8 cellular contexts compared by ENCODE assay signal in the genomic region with DNA sequence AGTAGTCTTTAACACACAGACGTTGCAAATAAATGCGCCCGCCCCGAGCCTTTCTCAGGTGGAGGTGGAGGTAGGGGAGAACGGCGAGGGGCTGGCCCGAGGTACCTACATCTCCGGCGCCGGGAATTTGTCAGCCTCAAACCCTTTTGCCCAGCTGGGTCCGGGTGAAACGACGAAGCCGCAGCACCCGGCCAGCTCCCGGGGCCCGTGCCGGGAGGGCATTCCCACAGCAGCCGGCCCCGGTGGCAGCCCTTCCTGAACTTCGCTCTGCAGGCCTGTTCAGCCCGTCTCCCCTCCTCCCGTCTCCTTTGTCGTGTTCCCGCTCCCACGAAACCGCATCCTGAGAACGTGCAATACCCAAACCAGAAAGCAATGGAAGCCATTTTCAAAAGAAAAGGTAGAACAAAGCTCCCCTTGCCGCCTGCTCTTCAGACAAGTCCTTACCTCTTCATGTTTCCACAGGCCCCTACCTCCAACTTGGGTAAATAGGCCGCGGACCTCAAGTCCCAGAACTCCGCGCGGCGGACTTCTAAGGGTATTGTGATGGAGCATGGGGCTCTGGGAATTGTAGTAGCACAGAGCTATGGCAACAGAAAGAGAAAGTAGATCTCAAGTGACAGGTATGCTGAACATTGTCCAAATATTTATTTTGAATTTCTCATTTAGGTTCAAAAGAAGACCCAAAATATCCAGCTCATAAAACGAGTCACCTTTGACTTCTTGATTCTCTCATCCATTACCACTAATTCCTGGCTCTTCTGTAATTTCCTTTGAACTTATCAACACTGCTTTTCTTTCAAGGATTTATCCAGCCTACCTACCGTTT. TPM values are rescaled to one million over a fixed set of nuclear protein-coding genes. Genes with fewer than 3 reads are reported as not detected.
DNase-seq lines count a peak whose midpoint lies in the region; ATAC-seq and TF ChIP-seq lines count a peak whose summit lies in the region.

A gene (minus strand): TSS at position 501 of the 826 bp plus-strand sequence. CDS start 49 bp downstream, at position 452.

- H3K9me2 ChIP-seq in GM23248 (ENCODE audit: insufficient read depth) = no peaks in the 10 kb centered on the region

- peak within 1 kb of the TSS; percentile 94 for H3K9ac ChIP-seq in GM23248

- POLR2A ChIA-PET in RWPE1 (lab: Yijun Ruan, JAX; ENCODE audit: low non-redundant PET) = no interaction called here
- POLR2A ChIA-PET in naive thymus-derived CD4-positive, alpha-beta T cell (lab: Charles Lee) = interaction anchor here (0.8 to 1.2 kb wide), 2 partner anchors 21 to 178 kb away, joined by 3 to 4 read pairs; no protein-coding TSS in a partner anchor

- H3K36me3 ChIP-seq in GM23248 (ENCODE audit: low read depth) (peaks cover 16% of the 10 kb centered on the region; the same call in 1 of the 2 replicates), KOPT-K1 (ENCODE audit: insufficient read depth, low read length) (peaks cover 35% of the 10 kb centered on the region)
- H3K36me3 ChIP-seq in naive thymus-derived CD4-positive, alpha-beta T cell (ENCODE audit: control insufficient read depth in 2 of 3, insufficient read depth in 3 of 3, low read length in 3 of 3) = peaks cover 4 to 22% (median 14%) of the 10 kb centered on the region in 3 experiments

- TF ChIP-seq CTCF in RWPE1 (conservative IDR thresholded peaks at IDR 0.05; ENCODE audit: low read depth) = no peak

- peak within 1 kb of the TSS; percentile 97 for H3K4me3 ChIP-seq in GM23248
- H3K4me3 ChIP-seq in naive thymus-derived CD4-positive, alpha-beta T cell (ENCODE audit: low read length) = peak within 1 kb of the TSS; percentile 60

- DNase-seq in DMS79 (lab: John Stamatoyannopoulos, UW) (peak; percentile 87), GM23248 (peak; percentile 81), RWPE1 (ENCODE audit: low spot score) (peak; percentile 52), fibroblast of peridontal ligament (ENCODE audit: extremely low read depth) (peak; percentile 80)
- DNase-seq in activated T-helper 1 cell treated with anti-CD3 and anti-CD28 coated beads, Interleukin-2, amount 50 U/mL, for 16 hours (ENCODE audit: low read depth in 1 of 2, low spot score in 1 of 2) = peak; percentile 26 to 44
- DNase-seq in naive thymus-derived CD4-positive, alpha-beta T cell = peak; percentile 41 to 84 (median 73)
- DNase-seq in stimulated activated naive CD4-positive, alpha-beta T cell (lab: John Stamatoyannopoulos, UW) = peak; percentile 56 to 77 (median 68)

- H3K36me3 Mint-ChIP-seq in naive thymus-derived CD4-positive, alpha-beta T cell = peaks cover 14 to 27% (median 21%) of the 10 kb centered on the region in 5 donors

- H3K4me1 Mint-ChIP-seq in naive thymus-derived CD4-positive, alpha-beta T cell = peaks cover 21 to 51% (median 36%) of the 10 kb centered on the region in 7 donors

- WGBS in GM23248 (ENCODE audit: low coverage in 1 of 2, low lambda C conversion rate in 2 of 2, missing lambda C conversion rate in 2 of 2), 2 experiments = 0 to 2% methylated on average over 15 to 20 of the region's 37 CpGs

- peak within 1 kb of the TSS; percentile 89 to 99 (median 97) for H3K27ac Mint-ChIP-seq in naive thymus-derived CD4-positive, alpha-beta T cell

- H3K4me2 ChIP-seq in GM23248 (ENCODE audit: unreplicated experiment) = peak within 1 kb of the TSS; percentile 77

- peaks cover 0 to 1% (median 0%) of the 10 kb centered on the region in 11 donors for H3K9me3 Mint-ChIP-seq in naive thymus-derived CD4-positive, alpha-beta T cell

- H3K4me3 Mint-ChIP-seq in naive thymus-derived CD4-positive, alpha-beta T cell = peak within 1 kb of the TSS; percentile 90 to 100 (median 99)

- H3F3A ChIP-seq in GM23248 (ENCODE audit: insufficient read depth) = no peaks in the 10 kb centered on the region

- intact Hi-C loops in naive thymus-derived CD4-positive, alpha-beta T cell (cut with micrococcal nuclease) = loop anchor here (1.0 to 10.0 kb wide), 8 partner anchors 36 to 973 kb away; a partner anchor contains a TSS

- ATAC-seq in naive thymus-derived CD4-positive, alpha-beta T cell = peak; percentile 100

- CTCF ChIA-PET in RWPE1 (lab: Yijun Ruan, JAX) = no interaction called here
- CTCF ChIA-PET in naive thymus-derived CD4-positive, alpha-beta T cell (lab: Charles Lee) = no interaction called here

- no peaks in the 10 kb centered on the region for H3K9me3 ChIP-seq in GM23248 (ENCODE audit: low read depth)
- H3K9me3 ChIP-seq in KOPT-K1 (ENCODE audit: insufficient read depth, low read length, poor library complexity, severe bottlenecking) = no peaks in the 10 kb centered on the region
- H3K9me3 ChIP-seq in naive thymus-derived CD4-positive, alpha-beta T cell (ENCODE audit: control insufficient read depth in 2 of 3, low read length in 3 of 3) = no peaks in the 10 kb centered on the region

- in situ Hi-C loops in GM23248 (cut with MboI) = no loop called here

- no peaks in the 10 kb centered on the region for H3K27me3 ChIP-seq in GM23248 (replicated peaks; ENCODE audit: insufficient read depth)
- no peaks in the 10 kb centered on the region for H3K27me3 ChIP-seq in naive thymus-derived CD4-positive, alpha-beta T cell (ENCODE audit: control insufficient read depth in 2 of 2, insufficient read depth in 2 of 2, low read length in 2 of 2)

- peaks cover 11% of the 10 kb centered on the region for H3K4me1 ChIP-seq in GM23248 (ENCODE audit: insufficient read depth)
- peaks cover 0 to 13% of the 10 kb centered on the region in 2 donors for H3K4me1 ChIP-seq in naive thymus-derived CD4-positive, alpha-beta T cell (ENCODE audit: control insufficient read depth in 2 of 2, insufficient read depth in 2 of 2, low read length in 2 of 2)

- peak within 1 kb of the TSS; percentile 97 for H2AFZ ChIP-seq in GM23248

- no peaks in the 10 kb centered on the region for H4K20me1 ChIP-seq in GM23248 (ENCODE audit: insufficient read depth)

- H3K27me3 Mint-ChIP-seq in naive thymus-derived CD4-positive, alpha-beta T cell = no peaks in the 10 kb centered on the region

- H3K27ac ChIP-seq in GM23248 (peak within 1 kb of the TSS; percentile 41), KOPT-K1 (ENCODE audit: low read depth, low read length, poor library complexity, severe bottlenecking) (peak within 1 kb of the TSS; percentile 72), RWPE1 (peak within 1 kb of the TSS; percentile 73)
- peak within 1 kb of the TSS; percentile 80 for H3K27ac ChIP-seq in naive thymus-derived CD4-positive, alpha-beta T cell (ENCODE audit: low read depth, low read length)

- H3K79me2 ChIP-seq in GM23248 (ENCODE audit: insufficient read depth) = peaks cover 19% of the 10 kb centered on the region

RNA-seq across cellular contexts. Expression of the gene that starts here (rescaled TPM):
- 4.9 and 23.3 TPM in 2 replicates for total RNA-seq in GM23248 (2014; rRNA removed; shearing (Covaris generic))
- 12.2 and 12.7 TPM in 2 replicates for polyA plus RNA-seq in GM23248 (2016; fragmentation: Nextera tagmentation; extraction: Ambion mirVana)
- 10 to 100 TPM; 11.5 to 31.3 (median 16.6) TPM for total RNA-seq in naive thymus-derived CD4-positive, alpha-beta T cell
- 10 to 100 TPM; 12.0 to 23.5 TPM for polyA plus RNA-seq in naive thymus-derived CD4-positive, alpha-beta T cell

Comparison
In these comparisons a context has a peak if more than half of its experiments do, and no peak if none do; other contexts are left out.
1. Peak in every context shown above with its lines: DNase-seq, ATAC-seq, H3K4me3 ChIP-seq and H3K27ac ChIP-seq.
2. DNase-seq: peak in every context shown above with its lines; median percentile 87 in DMS79; 81 in GM23248; 80 in fibroblast of peridontal ligament; 73 in naive thymus-derived CD4-positive, alpha-beta T cell; 68 in stimulated activated naive CD4-positive, alpha-beta T cell; 52 in RWPE1; 35 in activated T-helper 1 cell treated with anti-CD3 and anti-CD28 coated beads, Interleukin-2, amount 50 U/mL, for 16 hours.